ENCODE assay signal across 8 cellular contexts in the genomic region with DNA sequence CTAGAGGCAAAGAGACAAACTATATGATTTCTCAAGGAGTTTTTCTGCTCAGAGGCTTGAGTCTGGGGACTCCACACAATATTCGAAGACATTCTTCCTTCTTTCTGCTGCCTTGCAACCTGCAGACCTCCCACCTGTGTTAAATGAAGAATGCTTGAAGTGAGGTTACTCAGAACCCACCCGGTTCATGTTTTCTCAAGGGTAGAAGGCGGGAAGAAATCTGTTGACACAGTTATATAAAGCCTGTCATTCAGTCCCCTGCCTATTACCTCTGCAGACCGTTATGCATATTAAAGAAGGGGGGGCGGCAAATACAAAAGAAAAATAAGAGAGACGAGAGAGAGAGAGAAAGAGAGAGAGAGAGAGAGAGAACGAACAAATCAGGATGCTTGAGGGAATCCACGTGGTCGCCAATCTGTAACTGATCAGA. TPM values are rescaled to one million over a fixed set of nuclear protein-coding genes. Genes with fewer than 3 reads are reported as not detected.
DNase-seq lines count a peak whose midpoint lies in the region; ATAC-seq and TF ChIP-seq lines count a peak whose summit lies in the region.

No MANE protein-coding gene starts in this region.

- H3K27ac ChIP-seq in neuronal stem cell (replicated peaks; ENCODE audit: low read length), result peak overlapping the region; percentile 97

- H3K14ac ChIP-seq in neuronal stem cell (ENCODE audit: low read length), result no peak overlapping the region

- no peak overlapping the region for H2BK120ac ChIP-seq in neuronal stem cell (ENCODE audit: low read depth, low read length)

- no peaks in the 10 kb centered on the region for H3K79me1 ChIP-seq in neuronal stem cell (ENCODE audit: low read depth, low read length)

- peaks cover 4 to 11% of the 10 kb centered on the region in 2 donors for H3K4me1 ChIP-seq in neuronal stem cell (ENCODE audit: control insufficient read depth in 2 of 2, insufficient read depth in 1 of 2, low read depth in 1 of 2, low read length in 2 of 2)

- no peaks in the 10 kb centered on the region for H3K9me3 Mint-ChIP-seq in effector memory CD8-positive, alpha-beta T cell

- no peak overlapping the region for H3K23ac ChIP-seq in neuronal stem cell (ENCODE audit: low read depth, low read length, poor library complexity)

- no peak for TF ChIP-seq CTCF in GM12865 (IDR thresholded peaks at IDR 0.05; ENCODE audit: insufficient read depth, low read depth, low read length, missing control alignments)
- TF ChIP-seq CTCF in GM10248 (IDR thresholded peaks at IDR 0.05; ENCODE audit: control extremely low read depth, extremely low read depth, low read depth, missing control alignments), result no peak

- H4K8ac ChIP-seq in neuronal stem cell (ENCODE audit: low read depth, low read length), result no peak overlapping the region

- no peak overlapping the region for H2BK15ac ChIP-seq in neuronal stem cell (ENCODE audit: low read length)

- H2AK5ac ChIP-seq in neuronal stem cell (ENCODE audit: low read depth, low read length), result no peak overlapping the region

- no peak overlapping the region for H4K91ac ChIP-seq in neuronal stem cell (ENCODE audit: low read depth, low read length, poor library complexity)

- no peak for ATAC-seq in effector memory CD8-positive, alpha-beta T cell (replicated peaks)
- ATAC-seq in HG02870 (IDR thresholded peaks at IDR 0.05; ENCODE audit: unreplicated experiment), result no peak

- H2BK12ac ChIP-seq in neuronal stem cell (ENCODE audit: low read length), result no peak overlapping the region

- H3K27me3 ChIP-seq in neuronal stem cell (ENCODE audit: control insufficient read depth in 3 of 3, insufficient read depth in 3 of 3, low read depth in 1 of 3, low read length in 3 of 3), result no peaks in the 10 kb centered on the region

- peak overlapping the region; percentile 89 for H3K4me2 ChIP-seq in neuronal stem cell (ENCODE audit: insufficient read depth, low read length, poor library complexity, severe bottlenecking)

- WGBS in neuronal stem cell (ENCODE audit: extremely low coverage in 2 of 2, insufficient read length in 2 of 2, insufficient replicate concordance in 1 of 2), 2 donors, result no CpG with 5 or more reads among the region's 9 CpGs

- H3K4me3 ChIP-seq in GM12865 (ENCODE audit: low read depth, low read length), result peak overlapping the region; percentile 95
- peak overlapping the region in 1 of 2 donors; percentile 67 for H3K4me3 ChIP-seq in neuronal stem cell (ENCODE audit: low read length in 2 of 2)

- H3K4me3 Mint-ChIP-seq in effector memory CD8-positive, alpha-beta T cell, result peak overlapping the region; percentile 98

- H3K36me3 Mint-ChIP-seq in effector memory CD8-positive, alpha-beta T cell (ENCODE audit: insufficient read depth), result peaks cover 36% of the 10 kb centered on the region

- H3K9me3 ChIP-seq in neuronal stem cell (replicated peaks in 1 of 2; ENCODE audit: control insufficient read depth in 2 of 2, insufficient read depth in 1 of 2, low read depth in 1 of 2, low read length in 2 of 2), result no peaks in the 10 kb centered on the region

- peaks cover 28 to 40% of the 10 kb centered on the region in 2 donors for H3K4me1 Mint-ChIP-seq in effector memory CD8-positive, alpha-beta T cell (ENCODE audit: low read depth in 2 of 2)

- H3K27me3 Mint-ChIP-seq in effector memory CD8-positive, alpha-beta T cell, result no peaks in the 10 kb centered on the region

- no peak overlapping the region for H2BK5ac ChIP-seq in neuronal stem cell (ENCODE audit: low read length)

- POLR2A ChIA-PET in GM10248 (lab: Yijun Ruan, JAX), result interaction anchor here (1.0 kb wide), 1 partner anchor 10 kb away, joined by 4 read pairs; no protein-coding TSS in a partner anchor

- no peak overlapping the region for H3K9ac ChIP-seq in neuronal stem cell (ENCODE audit: low read depth, low read length, poor library complexity)

- DNase-seq in GM12865 (ENCODE audit: low read depth) (peak; percentile 72), NCI-H774 (lab: John Stamatoyannopoulos, UW) (peak; percentile 16), neuronal stem cell (ENCODE audit: low spot score) (no peak), GM19238 (ENCODE audit: insufficient read length, low spot score) (no peak), NOMO-1 treated with DMSO at 0.1 percent for 48 hours (lab: John Stamatoyannopoulos, UW; ENCODE audit: unreplicated experiment) (no peak), GM10248 (ENCODE audit: extremely low spot score) (no peak)
- DNase-seq in effector memory CD8-positive, alpha-beta T cell, result no peak

- H3K27ac Mint-ChIP-seq in effector memory CD8-positive, alpha-beta T cell, result peak overlapping the region; percentile 93 to 97

- peak overlapping the region; percentile 88 for H2AFZ ChIP-seq in neuronal stem cell (ENCODE audit: low read length)

- CTCF ChIA-PET in GM10248 (lab: Yijun Ruan, JAX), result interaction anchor here (2.1 kb wide), 1 partner anchor 54 kb away, joined by 8 read pairs; no protein-coding TSS in a partner anchor

- H3K4ac ChIP-seq in neuronal stem cell (ENCODE audit: low read length), result no peak overlapping the region

- peaks cover 0 to 4% of the 10 kb centered on the region in 2 donors for H3K36me3 ChIP-seq in neuronal stem cell (replicated peaks in 1 of 2; ENCODE audit: control insufficient read depth in 2 of 2, insufficient read depth in 2 of 2, low read length in 2 of 2)

- H3K18ac ChIP-seq in neuronal stem cell (ENCODE audit: low read length), result no peak overlapping the region

RNA-seq across cellular contexts. Expression of gene KMT2A, which starts 2.2 kb away (rescaled TPM):
- polyA plus RNA-seq in neuronal stem cell (2013, experiment 1 of 2), result 15.7 TPM
- polyA plus RNA-seq in neuronal stem cell (2013, experiment 2 of 2), result 16.0 TPM

RNA-seq across cellular contexts. Expression of gene ATP5MG, which starts 32.7 kb away (rescaled TPM):
- polyA plus RNA-seq in neuronal stem cell (2013, experiment 1 of 2), result 596 TPM
- polyA plus RNA-seq in neuronal stem cell (2013, experiment 2 of 2), result 596 TPM

Comparison
In these comparisons a context has a peak if more than half of its experiments do, and no peak if none do; other contexts are left out.
1. DNase-seq: peak in GM12865 (single experiment) and NCI-H774 (single experiment); none in effector memory CD8-positive, alpha-beta T cell (0 of 3), neuronal stem cell (single experiment), GM19238 (single experiment), NOMO-1 treated with DMSO at 0.1 percent for 48 hours (single experiment) and GM10248 (single experiment).